13 cellular contexts compared by ENCODE assay signal in genomic region chr18:10259934-10260333, GRCh38.
"Had no signal": no experiment of that assay in that cellular context is flagged by ENCODE, and none has a peak within 500 bp of the region (broad histone marks: within the 10 kb centered on the region; RNA-seq: fewer than 3 reads in every experiment).

No MANE protein-coding gene starts in this region.

- H3K27me3 ChIP-seq: dorsolateral prefrontal cortex, upper lobe of left lung had no signal

- DNase-seq: activated CD4-positive, alpha-beta T cell treated with anti-CD3 and anti-CD28 coated beads, Interleukin-2, amount 50 U/mL, for 1 hour; activated effector memory CD4-positive, alpha-beta T cell treated with anti-CD3 and anti-CD28 coated beads, Interleukin-2, amount 50 U/mL, for 16 hours; activated T-cell treated with anti-CD3 and anti-CD28 coated beads, Interleukin-2, amount 50 U/mL, for 4 hours; amniotic stem cell; dorsolateral prefrontal cortex; hippocampal formation; left ventricle myocardium superior; mesendoderm; nephron progenitor cell; stimulated activated CD4-positive, alpha-beta T cell treated with anti-CD3 and anti-CD28 coated beads, Interleukin-4, amount 100 ng/mL, for 1 hour; stimulated activated CD8-positive, alpha-beta memory T cell treated with anti-CD3 and anti-CD28 coated beads, Interleukin-4, amount 100 ng/mL, for 48 hours; upper lobe of left lung had no signal

- H3K27ac ChIP-seq: dorsolateral prefrontal cortex, upper lobe of left lung had no signal

- ATAC-seq: activated naive CD4-positive, alpha-beta T cell treated with anti-CD3 and anti-CD28 coated beads, Interleukin-2, amount 50 U/mL, for 72 hours; activated T-cell treated with anti-CD3 and anti-CD28 coated beads, Interleukin-2, amount 50 U/mL, for 4 hours; left ventricle myocardium superior had no signal

- H3K4me3 ChIP-seq: dorsolateral prefrontal cortex, upper lobe of left lung had no signal

- H3K36me3 ChIP-seq: upper lobe of left lung had no signal

- H3K9me3 ChIP-seq: upper lobe of left lung had no signal
